In the genomic region with DNA sequence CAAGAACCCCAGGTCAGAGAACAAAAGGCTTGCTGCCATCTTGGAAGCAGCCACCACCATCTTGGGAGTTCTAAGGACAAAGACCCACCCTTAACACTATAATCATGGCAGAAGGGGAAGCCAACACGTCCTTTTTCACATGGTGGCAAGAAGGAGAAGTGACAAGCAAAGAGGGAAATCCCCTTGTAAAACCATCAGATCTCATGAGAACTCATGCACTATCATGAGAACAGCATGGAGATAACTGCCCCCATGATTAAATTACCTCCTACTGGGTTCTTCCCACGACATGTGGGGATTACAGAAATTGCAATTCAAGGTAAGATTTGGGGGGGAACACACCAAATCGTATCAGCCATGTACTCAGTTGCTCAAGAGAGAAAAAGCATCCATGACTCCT, we compare ENCODE assay signal across 17 cellular contexts. TPM values are rescaled to one million over a fixed set of nuclear protein-coding genes. Genes with fewer than 3 reads are reported as not detected.
A peak's percentile ranks its signal among the peaks of the same experiment; 100 is the strongest.
DNase-seq lines count a peak whose midpoint lies in the region; ATAC-seq, FAIRE-seq and TF ChIP-seq lines count a peak whose summit lies in the region.
"Had no signal": no experiment of that assay in that cellular context is flagged by ENCODE, and none has a peak within 500 bp of the region (broad histone marks: within the 10 kb centered on the region; RNA-seq: fewer than 3 reads in every experiment).

No MANE protein-coding gene starts in this region.

- H2AFZ ChIP-seq in OCI-LY3 (ENCODE audit: low read depth, low read length) (no peak overlapping the region; the same call in 1 of the 2 replicates), neuronal stem cell (ENCODE audit: low read length) (no peak overlapping the region)

- no peak overlapping the region for H3K23ac ChIP-seq in neuronal stem cell (ENCODE audit: low read depth, low read length, poor library complexity)

- H3K9me3 ChIP-seq in OCI-LY3 (ENCODE audit: insufficient read depth, low read length): no peaks in the 10 kb centered on the region; the same call in 1 of the 2 replicates
- no peaks in the 10 kb centered on the region for H3K9me3 ChIP-seq in neuronal stem cell (replicated peaks in 1 of 2; ENCODE audit: control insufficient read depth in 2 of 2, insufficient read depth in 1 of 2, low read depth in 1 of 2, low read length in 2 of 2)
- H3K9me3 ChIP-seq: MG63 had no signal

- no CpG with 5 or more reads among the region's 3 CpGs for WGBS in neuronal stem cell (ENCODE audit: extremely low coverage in 2 of 2, insufficient read length in 2 of 2, insufficient replicate concordance in 1 of 2), 2 donors

- no peak overlapping the region for H3K4me3 ChIP-seq in OCI-LY3 (ENCODE audit: low read length)
- no peak overlapping the region for H3K4me3 ChIP-seq in neuronal stem cell (ENCODE audit: low read length in 2 of 2)
- H3K4me3 ChIP-seq: MG63, SK-N-MC had no signal

- H2BK15ac ChIP-seq in neuronal stem cell (ENCODE audit: low read length): no peak overlapping the region

- DNase-seq in GM12891 (ENCODE audit: insufficient read length, low spot score) (no peak), germinal center (ENCODE audit: low spot score) (no peak), iPS-NIHi7 (ENCODE audit: extremely low spot score) (no peak), neuronal stem cell (ENCODE audit: low spot score) (no peak)
- DNase-seq: C1 segment of cervical spinal cord, GOT3, Kasumi-1, MG63, NCI-H1694 treated with DMSO at 0.1 percent for 48 hours, SHP77 had no signal

- H3K14ac ChIP-seq in neuronal stem cell (ENCODE audit: low read length): no peak overlapping the region

- H3K27me3 ChIP-seq in OCI-LY3 (ENCODE audit: low read depth, low read length) (no peaks in the 10 kb centered on the region), neuronal stem cell (ENCODE audit: control insufficient read depth in 3 of 3, insufficient read depth in 3 of 3, low read depth in 1 of 3, low read length in 3 of 3) (no peaks in the 10 kb centered on the region)
- H3K27me3 ChIP-seq: MG63 had no signal

- no peak overlapping the region for H3K4ac ChIP-seq in neuronal stem cell (ENCODE audit: low read length)

- H3K4me2 ChIP-seq in OCI-LY3 (ENCODE audit: low read length) (no peak overlapping the region), neuronal stem cell (ENCODE audit: insufficient read depth, low read length, poor library complexity, severe bottlenecking) (no peak overlapping the region)

- no peak for TF ChIP-seq POLR2A in GM12891 (IDR thresholded peaks at IDR 0.05; ENCODE audit: low read depth, low read length)

- no peak for FAIRE-seq in GM12891 (lab: Jason Lieb, UNC)
- FAIRE-seq: D721Med had no signal

- H3K27ac Mint-ChIP-seq in stimulated activated memory B cell treated with anti-CD40 and anti-IgM and Interleukin-4, amounts not matched to agents 10 μg/mL and 1 μg/mL and 100 μg/mL, for 72 hours: peak overlapping the region; percentile 30

- H3K4me1 ChIP-seq in OCI-LY3 (ENCODE audit: low read length) (peaks cover 19% of the 10 kb centered on the region), neuronal stem cell (ENCODE audit: control insufficient read depth in 2 of 2, insufficient read depth in 1 of 2, low read depth in 1 of 2, low read length in 2 of 2) (no peaks in the 10 kb centered on the region)

- peak; percentile 46 for ATAC-seq in HG02642 (IDR thresholded peaks at IDR 0.05; ENCODE audit: poor library complexity, unreplicated experiment)
- ATAC-seq in stimulated activated memory B cell treated with anti-CD40 and anti-IgM and Interleukin-4, amounts not matched to agents 10 μg/mL and 1 μg/mL and 100 μg/mL, for 72 hours: peak; percentile 78
- ATAC-seq: HCT116 had no signal

- H3K27ac ChIP-seq in OCI-LY3 (ENCODE audit: low read length) (0 out of 2 replicates have a peak overlapping the region, but pooled peaks have one; percentile 8), neuronal stem cell (replicated peaks; ENCODE audit: low read length) (no peak overlapping the region)
- H3K27ac ChIP-seq: SK-N-MC had no signal

- no peak overlapping the region for H2AK5ac ChIP-seq in neuronal stem cell (ENCODE audit: low read depth, low read length)

- no peaks in the 10 kb centered on the region for H3K79me1 ChIP-seq in neuronal stem cell (ENCODE audit: low read depth, low read length)

- H3K9me3 Mint-ChIP-seq in stimulated activated memory B cell treated with anti-CD40 and anti-IgM and Interleukin-4, amounts not matched to agents 10 μg/mL and 1 μg/mL and 100 μg/mL, for 72 hours: peaks cover 7% of the 10 kb centered on the region

- no peak overlapping the region for H4K91ac ChIP-seq in neuronal stem cell (ENCODE audit: low read depth, low read length, poor library complexity)

- no peak for TF ChIP-seq CTCF in OCI-LY3 (IDR thresholded peaks at IDR 0.05; ENCODE audit: low read depth, low read length)

- H4K20me1 ChIP-seq in OCI-LY3 (ENCODE audit: insufficient read depth, low read length): no peaks in the 10 kb centered on the region

- H3K18ac ChIP-seq in neuronal stem cell (ENCODE audit: low read length): no peak overlapping the region

- H3K4me3 Mint-ChIP-seq in stimulated activated memory B cell treated with anti-CD40 and anti-IgM and Interleukin-4, amounts not matched to agents 10 μg/mL and 1 μg/mL and 100 μg/mL, for 72 hours: no peak overlapping the region
- H3K4me3 Mint-ChIP-seq: IgD-negative memory B cell had no signal

- H3K36me3 ChIP-seq in OCI-LY3 (replicated peaks; ENCODE audit: low read depth, low read length): peaks cover 3% of the 10 kb centered on the region
- H3K36me3 ChIP-seq in neuronal stem cell (replicated peaks in 1 of 2; ENCODE audit: control insufficient read depth in 2 of 2, insufficient read depth in 2 of 2, low read length in 2 of 2): no peaks in the 10 kb centered on the region
- H3K36me3 ChIP-seq: MG63 had no signal

- no peak overlapping the region for H2BK5ac ChIP-seq in neuronal stem cell (ENCODE audit: low read length)

- no peak overlapping the region for H4K8ac ChIP-seq in neuronal stem cell (ENCODE audit: low read depth, low read length)

- H3K79me2 ChIP-seq in OCI-LY3 (ENCODE audit: low read length): no peaks in the 10 kb centered on the region

- H3K36me3 Mint-ChIP-seq in stimulated activated memory B cell treated with anti-CD40 and anti-IgM and Interleukin-4, amounts not matched to agents 10 μg/mL and 1 μg/mL and 100 μg/mL, for 72 hours: no peaks in the 10 kb centered on the region
- H3K36me3 Mint-ChIP-seq: IgD-negative memory B cell had no signal

- no peak overlapping the region for H2BK12ac ChIP-seq in neuronal stem cell (ENCODE audit: low read length)

- H2BK120ac ChIP-seq in neuronal stem cell (ENCODE audit: low read depth, low read length): no peak overlapping the region

- H3K27me3 Mint-ChIP-seq in stimulated activated memory B cell treated with anti-CD40 and anti-IgM and Interleukin-4, amounts not matched to agents 10 μg/mL and 1 μg/mL and 100 μg/mL, for 72 hours: no peaks in the 10 kb centered on the region
- H3K27me3 Mint-ChIP-seq: IgD-negative memory B cell had no signal

- H3K9ac ChIP-seq in OCI-LY3 (ENCODE audit: low read length) (no peak overlapping the region), neuronal stem cell (ENCODE audit: low read depth, low read length, poor library complexity) (no peak overlapping the region)

- peaks cover 25% of the 10 kb centered on the region for H3K4me1 Mint-ChIP-seq in stimulated activated memory B cell treated with anti-CD40 and anti-IgM and Interleukin-4, amounts not matched to agents 10 μg/mL and 1 μg/mL and 100 μg/mL, for 72 hours

TF ChIP-seq in GM12891, 5 proteins besides CTCF, POLR2A, EP300 and RAD21:
- TF ChIP-seq SPI1 (IDR thresholded peaks at IDR 0.05; ENCODE audit: low read depth, low read length) (peak; percentile 68), TAF1 (IDR thresholded peaks at IDR 0.05; ENCODE audit: low read depth, low read length) (no peak)

RNA-seq across cellular contexts. Expression of a gene that starts 21.1 kb away (rescaled TPM):
- 97.2 TPM for polyA plus RNA-seq in GM12891 (2012; ENCODE audit: low read depth, missing spikeins)
- polyA plus RNA-seq in neuronal stem cell (2013, experiment 1 of 2): 2.7 TPM
- polyA plus RNA-seq in neuronal stem cell (2013, experiment 2 of 2): 3.1 TPM
